ENCODE assay signal across 8 cellular contexts in the genomic region with DNA sequence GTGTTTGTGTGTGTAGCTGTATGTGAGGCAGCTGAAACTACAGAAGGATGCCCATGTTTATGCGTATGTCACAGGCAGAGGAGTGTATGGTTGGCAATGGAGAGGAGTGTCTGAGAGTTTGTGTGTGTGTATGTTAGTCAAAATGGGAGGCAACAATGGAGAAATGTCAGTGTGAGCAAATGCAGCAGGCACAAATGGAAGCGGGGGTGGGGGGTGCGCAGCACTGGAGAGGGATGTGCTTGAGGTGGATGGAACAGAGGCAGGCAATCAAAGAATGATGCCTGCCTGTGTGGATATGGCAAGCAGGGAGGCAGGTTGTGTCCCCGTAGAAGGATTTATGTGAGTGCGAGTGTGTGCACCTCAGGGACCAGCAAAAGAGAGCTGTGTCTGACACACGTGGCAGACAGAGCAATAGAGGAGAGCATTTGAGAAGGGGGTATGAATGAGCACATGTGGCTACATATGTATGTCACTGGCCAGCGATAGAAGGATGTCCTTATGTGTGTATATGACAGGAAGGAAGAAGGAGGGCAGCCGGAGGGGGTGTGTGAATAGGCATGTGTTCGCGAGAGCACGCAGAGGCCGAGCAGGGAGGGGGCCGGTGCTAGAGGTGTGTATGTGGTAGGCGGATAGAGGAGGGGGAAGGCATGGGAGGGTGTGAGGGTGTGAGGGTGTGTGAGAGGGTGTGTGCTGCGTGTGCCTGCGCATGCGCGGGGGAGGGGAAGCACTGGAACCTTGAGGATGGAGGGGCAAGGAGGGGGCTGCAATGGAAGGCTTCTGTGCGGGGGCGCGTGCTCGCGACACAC. TPM values are rescaled to one million over a fixed set of nuclear protein-coding genes. Genes with fewer than 3 reads are reported as not detected.
DNase-seq lines count a peak whose midpoint lies in the region; ATAC-seq and TF ChIP-seq lines count a peak whose summit lies in the region.

No MANE protein-coding gene starts in this region.

- ATAC-seq in Right ventricle myocardium inferior = peak; percentile 52
- ATAC-seq in GM21619 (IDR thresholded peaks at IDR 0.05; ENCODE audit: unreplicated experiment) = no peak

- intact Hi-C loops in Right ventricle myocardium inferior (cut with DNase I) = loop anchor here (10.0 kb wide), 1 partner anchor 339 kb away; a partner anchor contains a TSS

- H3K27ac ChIP-seq in urinary bladder (ENCODE audit: low read depth) = no peak overlapping the region

- peak overlapping the region; percentile 66 for H3K4me3 ChIP-seq in HFF-Myc (replicated peaks; ENCODE audit: low read depth, low read length)
- H3K4me3 ChIP-seq in urinary bladder (ENCODE audit: low read depth, low read length) = peak overlapping the region; percentile 67

- H3K36me3 ChIP-seq in urinary bladder (ENCODE audit: insufficient read depth) = no peaks in the 10 kb centered on the region

- WGBS in urinary bladder = 7% methylated on average over 23 of the region's 23 CpGs

- no peak for TF ChIP-seq CTCF in HFF-Myc (IDR thresholded peaks at IDR 0.05; ENCODE audit: low read depth, low read length, missing control alignments)

- peak; percentile 16 for DNase-seq in EH (ENCODE audit: low read depth)
- no peak for DNase-seq in HFF-Myc (ENCODE audit: extremely low read depth, low read depth)
- peak; percentile 24 for DNase-seq in RPMI7951 (ENCODE audit: low read depth)
- DNase-seq in activated gamma-delta T cell treated with Interleukin-2 at 50 U/mL for 16 hours = peak; percentile 52
- no peak for DNase-seq in Right ventricle myocardium inferior (ENCODE audit: missing footprints)
- DNase-seq in pons (ENCODE audit: low spot score) = peak; percentile 8

- no peaks in the 10 kb centered on the region for H3K4me1 ChIP-seq in urinary bladder (ENCODE audit: insufficient read depth)

RNA-seq across cellular contexts. Expression of a gene that starts 1.1 kb away (rescaled TPM):
- total RNA-seq in RPMI7951 (2014; rRNA removed; shearing (Covaris generic)) = 42.5 and 49.2 TPM in 2 replicates
- total RNA-seq in Right ventricle myocardium inferior (12.6 TPM), urinary bladder (51.2 TPM)
- 23.7 TPM for polyA plus RNA-seq in urinary bladder

Comparison
In these comparisons a context has a peak if more than half of its experiments do, and no peak if none do; other contexts are left out.
1. DNase-seq: peak in EH (single experiment), RPMI7951 (single experiment), activated gamma-delta T cell treated with Interleukin-2 at 50 U/mL for 16 hours (single experiment) and pons (single experiment); none in HFF-Myc (single experiment) and Right ventricle myocardium inferior (single experiment).